Comparison of ENCODE assay signal across 15 cellular contexts in genomic region chr3:149726716-149727407, GRCh38. TPM values are rescaled to one million over a fixed set of nuclear protein-coding genes. Genes with fewer than 3 reads are reported as not detected.
DNase-seq lines count a peak whose midpoint lies in the region; ATAC-seq, FAIRE-seq and TF ChIP-seq lines count a peak whose summit lies in the region.
"Had no signal": no experiment of that assay in that cellular context is flagged by ENCODE, and none has a peak within 500 bp of the region (broad histone marks: within the 10 kb centered on the region; RNA-seq: fewer than 3 reads in every experiment).

No MANE protein-coding gene starts in this region.

- H3K36me3 ChIP-seq in pancreas (no peaks in the 10 kb centered on the region), sigmoid colon (no peaks in the 10 kb centered on the region), aorta (ENCODE audit: control insufficient read depth in 1 of 2, insufficient read depth in 2 of 2, low read length in 1 of 2) (peaks cover 0 to 3% of the 10 kb centered on the region in 2 donors)
- H3K36me3 ChIP-seq: BLaER1 treated with 17β-estradiol and CSF1 and Interleukin-3, amounts not matched to agents 10 nM and 100 nM; neutrophil; stomach had no signal

- H3K27me3 ChIP-seq in pancreas (no peaks in the 10 kb centered on the region), sigmoid colon (no peaks in the 10 kb centered on the region), aorta (ENCODE audit: control insufficient read depth in 1 of 2, insufficient read depth in 2 of 2, low read length in 1 of 2) (no peaks in the 10 kb centered on the region)
- H3K27me3 ChIP-seq: BLaER1 treated with 17β-estradiol and CSF1 and Interleukin-3, amounts not matched to agents 10 nM and 100 nM; stomach had no signal

- DNase-seq in EL: peak; percentile 4
- DNase-seq in pancreas: no peak
- no peak for DNase-seq in sigmoid colon
- DNase-seq in aorta: no peak
- DNase-seq in LoVo (ENCODE audit: low spot score): no peak
- DNase-seq: left colon; MM.1S; NCI-H774; stimulated activated CD4-positive, alpha-beta T cell treated with anti-CD3 and anti-CD28 coated beads, Interleukin-15, amount 100 ng/mL, for 24 hours; stomach had no signal

- no peak for TF ChIP-seq EP300 in sigmoid colon (IDR thresholded peaks at IDR 0.05)

- H3K9me3 ChIP-seq in pancreas: no peaks in the 10 kb centered on the region
- H3K9me3 ChIP-seq in sigmoid colon: no peaks in the 10 kb centered on the region
- H3K9me3 ChIP-seq in aorta (ENCODE audit: control insufficient read depth, low read length): no peaks in the 10 kb centered on the region
- H3K9me3 ChIP-seq: neutrophil, stomach had no signal

- intact Hi-C loops in pancreas (cut with DNase I) (no loop called here), sigmoid colon (cut with DNase I) (no loop called here), aorta (cut with DNase I) (no loop called here)

- ATAC-seq in GM18873 (IDR thresholded peaks at IDR 0.05; ENCODE audit: low FRiP score, unreplicated experiment) (peak; percentile 82), HG02623 (IDR thresholded peaks at IDR 0.05; ENCODE audit: unreplicated experiment) (peak; percentile 74), HG03521 (IDR thresholded peaks at IDR 0.05; ENCODE audit: unreplicated experiment) (peak; percentile 91), pancreas (no peak), aorta (ENCODE audit: low FRiP score) (no peak)
- ATAC-seq: left colon had no signal

- 87 to 91% methylated on average over 2 of the region's 2 CpGs for WGBS in pancreas, 2 donors
- WGBS in sigmoid colon, 2 donors: 85 to 87% methylated on average over 2 of the region's 2 CpGs
- 95% methylated on average over 2 of the region's 2 CpGs for WGBS in aorta, 2 donors

- H3K4me1 ChIP-seq in pancreas (no peaks in the 10 kb centered on the region), sigmoid colon (no peaks in the 10 kb centered on the region), aorta (ENCODE audit: control insufficient read depth in 1 of 2, insufficient read depth in 2 of 2, low read length in 2 of 2) (no peaks in the 10 kb centered on the region)
- H3K4me1 ChIP-seq: stomach had no signal

- FAIRE-seq in pancreas (lab: Jason Lieb, UNC): no peak

- H3K27ac ChIP-seq in pancreas: no peak overlapping the region
- no peak overlapping the region for H3K27ac ChIP-seq in sigmoid colon
- no peak overlapping the region for H3K27ac ChIP-seq in aorta (ENCODE audit: low read depth in 1 of 2, low read length in 2 of 2)
- H3K27ac ChIP-seq: BLaER1 treated with 17β-estradiol and CSF1 and Interleukin-3, amounts not matched to agents 10 nM and 100 nM; neutrophil; stomach had no signal

- TF ChIP-seq POLR2A in sigmoid colon (IDR thresholded peaks at IDR 0.05): no peak

- H3K4me3 ChIP-seq in pancreas (no peak overlapping the region), sigmoid colon (no peak overlapping the region), aorta (ENCODE audit: low read length in 2 of 2) (no peak overlapping the region)
- H3K4me3 ChIP-seq: BLaER1 treated with 17β-estradiol and CSF1 and Interleukin-3, amounts not matched to agents 10 nM and 100 nM; stomach had no signal

- TF ChIP-seq CTCF in pancreas (IDR thresholded peaks at IDR 0.05): no peak
- no peak for TF ChIP-seq CTCF in sigmoid colon (IDR thresholded peaks at IDR 0.05)

RNA-seq across cellular contexts. Expression of gene COMMD2, which starts 25.4 kb away (rescaled TPM):
- total RNA-seq in pancreas: 10 to 100 TPM in 5 of 6 donors, 1 to 10 TPM in 1; 9.0 to 19.2 (median 14.1) TPM
- 1 to 10 TPM; 4.4 to 8.4 TPM for polyA plus RNA-seq in pancreas
- total RNA-seq in sigmoid colon: 10 to 100 TPM; 17.1 to 27.5 (median 22.6) TPM
- 10 to 100 TPM; 10.2 to 14.3 (median 12.1) TPM for polyA plus RNA-seq in sigmoid colon
- 10 to 100 TPM; 34.0 to 34.4 TPM for total RNA-seq in aorta
- polyA plus RNA-seq in aorta: 10 to 100 TPM; 14.9 to 20.3 TPM

Comparison
In these comparisons a context has a peak if more than half of its experiments do, and no peak if none do; other contexts are left out.
1. ATAC-seq: peak in GM18873 (single experiment), HG02623 (single experiment) and HG03521 (single experiment); none in pancreas (0 of 4) and aorta (single experiment).